Comparison of ENCODE assay signal across 1 cellular context in genomic region chr1:165845992-165846748, GRCh38.
TF ChIP-seq lines count a peak whose summit lies in the region.

No MANE protein-coding gene starts in this region.

TF ChIP-seq in WTC11, 78 proteins besides CTCF, POLR2A, EP300 and RAD21 (continued from another document):
- no peak for TF ChIP-seq STAT6 (CRISPR knock-in tag; conservative IDR thresholded peaks at IDR 0.05; ENCODE audit: low read depth)
